In the genomic region with DNA sequence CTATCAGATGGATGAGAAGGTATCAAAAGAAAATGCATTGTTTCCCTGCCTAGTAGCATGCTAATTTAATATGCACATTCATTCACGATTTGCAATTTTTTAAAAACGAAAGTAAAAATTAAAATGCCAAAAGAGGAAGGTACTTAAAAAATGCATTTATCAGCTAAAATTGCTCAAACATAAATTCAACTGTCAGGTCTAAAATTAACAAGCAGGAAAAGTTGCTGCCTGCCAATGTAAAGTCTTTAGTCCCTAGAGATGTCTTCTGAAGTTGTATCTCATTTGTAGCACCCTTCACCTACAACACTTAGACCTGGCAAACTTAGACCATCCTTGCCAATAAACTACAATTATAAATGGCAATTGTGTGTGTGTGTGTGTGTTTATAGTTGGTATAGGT, we compare ENCODE assay signal across 1 cellular context.
A peak's percentile ranks its signal among the peaks of the same experiment; 100 is the strongest.
TF ChIP-seq lines count a peak whose summit lies in the region.

No MANE protein-coding gene starts in this region.

TF ChIP-seq in K562, 482 proteins besides CTCF, POLR2A, EP300 and RAD21 (continued from another document):
- TF ChIP-seq, protein P1, sequence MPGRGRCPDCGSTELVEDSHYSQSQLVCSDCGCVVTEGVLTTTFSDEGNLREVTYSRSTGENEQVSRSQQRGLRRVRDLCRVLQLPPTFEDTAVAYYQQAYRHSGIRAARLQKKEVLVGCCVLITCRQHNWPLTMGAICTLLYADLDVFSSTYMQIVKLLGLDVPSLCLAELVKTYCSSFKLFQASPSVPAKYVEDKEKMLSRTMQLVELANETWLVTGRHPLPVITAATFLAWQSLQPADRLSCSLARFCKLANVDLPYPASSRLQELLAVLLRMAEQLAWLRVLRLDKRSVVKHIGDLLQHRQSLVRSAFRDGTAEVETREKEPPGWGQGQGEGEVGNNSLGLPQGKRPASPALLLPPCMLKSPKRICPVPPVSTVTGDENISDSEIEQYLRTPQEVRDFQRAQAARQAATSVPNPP (IDR thresholded peaks at IDR 0.05; ENCODE audit: borderline replicate concordance, insufficient read depth, insufficient read length): no peak
- TF ChIP-seq, protein P2, sequence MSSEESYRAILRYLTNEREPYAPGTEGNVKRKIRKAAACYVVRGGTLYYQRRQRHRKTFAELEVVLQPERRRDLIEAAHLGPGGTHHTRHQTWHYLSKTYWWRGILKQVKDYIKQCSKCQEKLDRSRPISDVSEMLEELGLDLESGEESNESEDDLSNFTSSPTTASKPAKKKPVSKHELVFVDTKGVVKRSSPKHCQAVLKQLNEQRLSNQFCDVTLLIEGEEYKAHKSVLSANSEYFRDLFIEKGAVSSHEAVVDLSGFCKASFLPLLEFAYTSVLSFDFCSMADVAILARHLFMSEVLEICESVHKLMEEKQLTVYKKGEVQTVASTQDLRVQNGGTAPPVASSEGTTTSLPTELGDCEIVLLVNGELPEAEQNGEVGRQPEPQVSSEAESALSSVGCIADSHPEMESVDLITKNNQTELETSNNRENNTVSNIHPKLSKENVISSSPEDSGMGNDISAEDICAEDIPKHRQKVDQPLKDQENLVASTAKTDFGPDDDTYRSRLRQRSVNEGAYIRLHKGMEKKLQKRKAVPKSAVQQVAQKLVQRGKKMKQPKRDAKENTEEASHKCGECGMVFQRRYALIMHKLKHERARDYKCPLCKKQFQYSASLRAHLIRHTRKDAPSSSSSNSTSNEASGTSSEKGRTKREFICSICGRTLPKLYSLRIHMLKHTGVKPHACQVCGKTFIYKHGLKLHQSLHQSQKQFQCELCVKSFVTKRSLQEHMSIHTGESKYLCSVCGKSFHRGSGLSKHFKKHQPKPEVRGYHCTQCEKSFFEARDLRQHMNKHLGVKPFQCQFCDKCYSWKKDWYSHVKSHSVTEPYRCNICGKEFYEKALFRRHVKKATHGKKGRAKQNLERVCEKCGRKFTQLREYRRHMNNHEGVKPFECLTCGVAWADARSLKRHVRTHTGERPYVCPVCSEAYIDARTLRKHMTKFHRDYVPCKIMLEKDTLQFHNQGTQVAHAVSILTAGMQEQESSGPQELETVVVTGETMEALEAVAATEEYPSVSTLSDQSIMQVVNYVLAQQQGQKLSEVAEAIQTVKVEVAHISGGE (CRISPR knock-in tag; IDR thresholded peaks at IDR 0.05): no peak
- TF ChIP-seq THRAP3 (IDR thresholded peaks at IDR 0.05; ENCODE audit: borderline replicate concordance) (no peak), ZNF75A (CRISPR knock-in tag; IDR thresholded peaks at IDR 0.05) (no peak), MAFF (IDR thresholded peaks at IDR 0.05; ENCODE audit: low read length) (peak; percentile 42; the same call in 1 of the 2 replicates), MAFK (IDR thresholded peaks at IDR 0.05; ENCODE audit: low read length) (peak; percentile 25; the same call in 1 of the 2 replicates), GATAD2B (IDR thresholded peaks at IDR 0.05; ENCODE audit: borderline replicate concordance) (no peak), FOXM1 (IDR thresholded peaks at IDR 0.05; ENCODE audit: low read depth) (peak; percentile 27; the same call in 1 of the 2 replicates), FOXM1 (CRISPR knock-in tag; IDR thresholded peaks at IDR 0.05; ENCODE audit: low read depth) (no peak), ARID1B (IDR thresholded peaks at IDR 0.05) (0 out of 2 replicates have a peak, but pooled peaks have one; percentile 2), MEIS2 (IDR thresholded peaks at IDR 0.05; ENCODE audit: partially characterized antibody) (peak; percentile 87), NEUROD1 (IDR thresholded peaks at IDR 0.05; ENCODE audit: borderline replicate concordance, low read depth, low read length, partially characterized antibody) (no peak), SMARCE1 (IDR thresholded peaks at IDR 0.05) (no peak), CREB1 (IDR thresholded peaks at IDR 0.05) (no peak), CREB1 (CRISPR knock-in tag; IDR thresholded peaks at IDR 0.05) (no peak), PURB (CRISPR knock-in tag; IDR thresholded peaks at IDR 0.05; ENCODE audit: low read depth) (no peak), NCOA6 (IDR thresholded peaks at IDR 0.05) (no peak), ZSCAN29 (IDR thresholded peaks at IDR 0.05) (no peak), TBL1XR1 (IDR thresholded peaks at IDR 0.05; ENCODE audit: low read length in 2 of 2) (0 out of 4 replicates have a peak, but pooled peaks of 1 of the 2 experiments have one; percentile 23), MCM7 (IDR thresholded peaks at IDR 0.05) (no peak), C11orf30 (IDR thresholded peaks at IDR 0.05; ENCODE audit: low read depth) (peak; percentile 57), ZNF316 (IDR thresholded peaks at IDR 0.05) (peak; percentile 78)
- TF ChIP-seq, protein P3, sequence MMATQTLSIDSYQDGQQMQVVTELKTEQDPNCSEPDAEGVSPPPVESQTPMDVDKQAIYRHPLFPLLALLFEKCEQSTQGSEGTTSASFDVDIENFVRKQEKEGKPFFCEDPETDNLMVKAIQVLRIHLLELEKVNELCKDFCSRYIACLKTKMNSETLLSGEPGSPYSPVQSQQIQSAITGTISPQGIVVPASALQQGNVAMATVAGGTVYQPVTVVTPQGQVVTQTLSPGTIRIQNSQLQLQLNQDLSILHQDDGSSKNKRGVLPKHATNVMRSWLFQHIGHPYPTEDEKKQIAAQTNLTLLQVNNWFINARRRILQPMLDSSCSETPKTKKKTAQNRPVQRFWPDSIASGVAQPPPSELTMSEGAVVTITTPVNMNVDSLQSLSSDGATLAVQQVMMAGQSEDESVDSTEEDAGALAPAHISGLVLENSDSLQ (IDR thresholded peaks at IDR 0.05): peak; percentile 78
- TF ChIP-seq, protein P4, sequence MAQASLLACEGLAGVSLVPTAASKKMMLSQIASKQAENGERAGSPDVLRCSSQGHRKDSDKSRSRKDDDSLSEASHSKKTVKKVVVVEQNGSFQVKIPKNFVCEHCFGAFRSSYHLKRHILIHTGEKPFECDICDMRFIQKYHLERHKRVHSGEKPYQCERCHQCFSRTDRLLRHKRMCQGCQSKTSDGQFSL (CRISPR knock-in tag; IDR thresholded peaks at IDR 0.05): no peak
- TF ChIP-seq, protein P4 (tag; IDR thresholded peaks at IDR 0.05): no peak
- TF ChIP-seq, protein P5, sequence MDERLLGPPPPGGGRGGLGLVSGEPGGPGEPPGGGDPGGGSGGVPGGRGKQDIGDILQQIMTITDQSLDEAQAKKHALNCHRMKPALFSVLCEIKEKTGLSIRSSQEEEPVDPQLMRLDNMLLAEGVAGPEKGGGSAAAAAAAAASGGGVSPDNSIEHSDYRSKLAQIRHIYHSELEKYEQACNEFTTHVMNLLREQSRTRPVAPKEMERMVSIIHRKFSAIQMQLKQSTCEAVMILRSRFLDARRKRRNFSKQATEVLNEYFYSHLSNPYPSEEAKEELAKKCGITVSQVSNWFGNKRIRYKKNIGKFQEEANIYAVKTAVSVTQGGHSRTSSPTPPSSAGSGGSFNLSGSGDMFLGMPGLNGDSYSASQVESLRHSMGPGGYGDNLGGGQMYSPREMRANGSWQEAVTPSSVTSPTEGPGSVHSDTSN (CRISPR knock-in tag; IDR thresholded peaks at IDR 0.05; ENCODE audit: low read depth): no peak
- TF ChIP-seq, protein P5 (tag; conservative IDR thresholded peaks at IDR 0.05; ENCODE audit: low read depth): peak; percentile 90
